Comparison of ENCODE assay signal across 8 cellular contexts in genomic region chr7:149196151-149196704, GRCh38. TPM values are rescaled to one million over a fixed set of nuclear protein-coding genes. Genes with fewer than 3 reads are reported as not detected.
DNase-seq lines count a peak whose midpoint lies in the region; ATAC-seq and TF ChIP-seq lines count a peak whose summit lies in the region.

No MANE protein-coding gene starts in this region.

- H3K27me3 ChIP-seq in H7 (ENCODE audit: control insufficient read depth, insufficient read depth, low read length) (no peaks in the 10 kb centered on the region), RWPE2 (ENCODE audit: insufficient read depth, poor library complexity, severe bottlenecking) (no peaks in the 10 kb centered on the region)

- peak overlapping the region; percentile 83 for H3K4me3 Mint-ChIP-seq in dendritic cell treated with granulocyte-macrophage colony-stimulating factor and Interleukin-4, amounts not matched to agents 40 ng/mL and 50 ng/mL, for 4 days
- H3K4me3 Mint-ChIP-seq in naive B cell = peak overlapping the region; percentile 83 to 95 (median 93)

- peak overlapping the region; percentile 87 for H3K27ac Mint-ChIP-seq in dendritic cell treated with granulocyte-macrophage colony-stimulating factor and Interleukin-4, amounts not matched to agents 40 ng/mL and 50 ng/mL, for 4 days
- H3K27ac Mint-ChIP-seq in naive B cell = peak overlapping the region; percentile 6 to 94 (median 88)

- no peaks in the 10 kb centered on the region for H3K9me3 Mint-ChIP-seq in dendritic cell treated with granulocyte-macrophage colony-stimulating factor and Interleukin-4, amounts not matched to agents 40 ng/mL and 50 ng/mL, for 4 days
- no peaks in the 10 kb centered on the region for H3K9me3 Mint-ChIP-seq in naive B cell

- 0 out of 3 replicates have a peak, but pooled peaks have one; percentile 6 for ATAC-seq in RWPE2 (ENCODE audit: low read depth)
- peak in 1 of 2 donors; percentile 6 for ATAC-seq in naive B cell (ENCODE audit: low read depth in 2 of 2)

- H3K4me3 ChIP-seq in H7 (ENCODE audit: insufficient read depth, low read depth, low read length) (peak overlapping the region; percentile 88), RWPE2 (ENCODE audit: severe bottlenecking) (peak overlapping the region; percentile 90)

- H3K9me3 ChIP-seq in RWPE2 (ENCODE audit: severe bottlenecking) = no peaks in the 10 kb centered on the region

- H3K27ac ChIP-seq in RWPE2 (ENCODE audit: poor library complexity, severe bottlenecking) = peak overlapping the region; percentile 82

- TF ChIP-seq CTCF in RWPE2 (IDR thresholded peaks at IDR 0.05; ENCODE audit: poor library complexity, severe bottlenecking) = no peak

- H3K4me1 Mint-ChIP-seq in dendritic cell treated with granulocyte-macrophage colony-stimulating factor and Interleukin-4, amounts not matched to agents 40 ng/mL and 50 ng/mL, for 4 days (ENCODE audit: low read depth) = peaks cover 37% of the 10 kb centered on the region
- peaks cover 14 to 37% (median 26%) of the 10 kb centered on the region in 3 donors for H3K4me1 Mint-ChIP-seq in naive B cell

- DNase-seq in COLO668 (lab: John Stamatoyannopoulos, UW; ENCODE audit: unreplicated experiment) = peak; percentile 23
- peak; percentile 69 for DNase-seq in H7
- no peak for DNase-seq in RWPE2 (ENCODE audit: low spot score)
- DNase-seq in naive B cell = no peak
- DNase-seq in NCI-H128 (lab: John Stamatoyannopoulos, UW; ENCODE audit: unreplicated experiment) = no peak
- no peak for DNase-seq in ecto neural progenitor cell (ENCODE audit: low spot score)
- no peak for DNase-seq in GDM1 (lab: John Stamatoyannopoulos, UW)

- intact Hi-C loops in dendritic cell treated with granulocyte-macrophage colony-stimulating factor and Interleukin-4, amounts not matched to agents 40 ng/mL and 50 ng/mL, for 4 days (cut with micrococcal nuclease) = no loop called here

- H3K27me3 Mint-ChIP-seq in dendritic cell treated with granulocyte-macrophage colony-stimulating factor and Interleukin-4, amounts not matched to agents 40 ng/mL and 50 ng/mL, for 4 days = peaks cover 8% of the 10 kb centered on the region
- no peaks in the 10 kb centered on the region for H3K27me3 Mint-ChIP-seq in naive B cell

- peaks cover 37% of the 10 kb centered on the region for H3K36me3 Mint-ChIP-seq in dendritic cell treated with granulocyte-macrophage colony-stimulating factor and Interleukin-4, amounts not matched to agents 40 ng/mL and 50 ng/mL, for 4 days (ENCODE audit: low read depth)
- peaks cover 17 to 26% of the 10 kb centered on the region in 2 donors for H3K36me3 Mint-ChIP-seq in naive B cell

- peaks cover 21% of the 10 kb centered on the region for H3K4me1 ChIP-seq in RWPE2 (ENCODE audit: insufficient read depth, poor library complexity, severe bottlenecking)

- H3K36me3 ChIP-seq in H7 (replicated peaks; ENCODE audit: control insufficient read depth, insufficient read depth, low read length) = peaks cover 25% of the 10 kb centered on the region
- peaks cover 35% of the 10 kb centered on the region for H3K36me3 ChIP-seq in RWPE2 (ENCODE audit: low read depth)

RNA-seq across cellular contexts. Expression of gene ZNF282, which starts 0.9 kb away (rescaled TPM):
- 32.8 and 34.1 TPM in 2 replicates for total RNA-seq in H7 (2014; rRNA removed; shearing (Covaris generic))
- 1 to 10 TPM in 2 of 6 donors, under 1 TPM in 3, not detected in 1; 0.94 to 1.6 (median 0.98) TPM for polyA plus RNA-seq in naive B cell (ENCODE audit: low read depth in 6 of 6)

RNA-seq across cellular contexts. Expression of gene ZNF212, which starts 43.2 kb away (rescaled TPM):
- total RNA-seq in H7 (2014; rRNA removed; shearing (Covaris generic)) = 9.7 and 10.7 TPM in 2 replicates
- 10 to 100 TPM in 1 of 6 donors, 1 to 10 TPM in 5; 1.8 to 10.3 (median 5.5) TPM for polyA plus RNA-seq in naive B cell (ENCODE audit: low read depth in 6 of 6)

RNA-seq across cellular contexts. Expression of gene ZNF398, which starts 49.0 kb away (rescaled TPM):
- 43.0 and 55.2 TPM in 2 replicates for total RNA-seq in H7 (2014; rRNA removed; shearing (Covaris generic))
- 10 to 100 TPM in 2 of 6 donors, 1 to 10 TPM in 4; 7.2 to 21.7 (median 9.3) TPM for polyA plus RNA-seq in naive B cell (ENCODE audit: low read depth in 6 of 6)

Comparison
In these comparisons a context has a peak if more than half of its experiments do, and no peak if none do; other contexts are left out.
1. DNase-seq: peak in COLO668 (single experiment) and H7 (single experiment); none in RWPE2 (single experiment), naive B cell (single experiment), NCI-H128 (single experiment), ecto neural progenitor cell (single experiment) and GDM1 (single experiment).